In the genomic region with DNA sequence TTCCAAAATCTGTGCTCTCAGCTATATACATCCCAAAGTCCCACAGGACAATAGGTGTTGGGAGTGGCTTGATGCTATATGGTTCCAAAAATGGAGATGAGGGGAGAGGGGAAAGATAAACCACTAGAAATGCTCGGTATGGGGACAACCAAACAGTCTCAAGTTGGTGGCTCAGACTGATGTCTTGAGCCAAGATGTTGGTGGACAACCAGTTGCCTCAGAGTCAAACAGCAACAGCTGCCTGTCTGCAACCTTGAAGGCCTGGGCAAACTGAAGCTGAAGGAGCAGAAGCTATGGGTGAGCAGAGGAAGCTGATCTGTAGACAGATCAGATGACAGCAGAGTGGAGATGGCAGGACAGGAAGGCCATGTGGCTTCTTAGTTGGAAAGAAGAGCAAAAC, we compare ENCODE assay signal across 1 cellular context.
TF ChIP-seq lines count a peak whose summit lies in the region.

No MANE protein-coding gene starts in this region.

TF ChIP-seq in GM12878, 131 proteins besides CTCF, POLR2A, EP300 and RAD21:
- TF ChIP-seq, protein P1, sequence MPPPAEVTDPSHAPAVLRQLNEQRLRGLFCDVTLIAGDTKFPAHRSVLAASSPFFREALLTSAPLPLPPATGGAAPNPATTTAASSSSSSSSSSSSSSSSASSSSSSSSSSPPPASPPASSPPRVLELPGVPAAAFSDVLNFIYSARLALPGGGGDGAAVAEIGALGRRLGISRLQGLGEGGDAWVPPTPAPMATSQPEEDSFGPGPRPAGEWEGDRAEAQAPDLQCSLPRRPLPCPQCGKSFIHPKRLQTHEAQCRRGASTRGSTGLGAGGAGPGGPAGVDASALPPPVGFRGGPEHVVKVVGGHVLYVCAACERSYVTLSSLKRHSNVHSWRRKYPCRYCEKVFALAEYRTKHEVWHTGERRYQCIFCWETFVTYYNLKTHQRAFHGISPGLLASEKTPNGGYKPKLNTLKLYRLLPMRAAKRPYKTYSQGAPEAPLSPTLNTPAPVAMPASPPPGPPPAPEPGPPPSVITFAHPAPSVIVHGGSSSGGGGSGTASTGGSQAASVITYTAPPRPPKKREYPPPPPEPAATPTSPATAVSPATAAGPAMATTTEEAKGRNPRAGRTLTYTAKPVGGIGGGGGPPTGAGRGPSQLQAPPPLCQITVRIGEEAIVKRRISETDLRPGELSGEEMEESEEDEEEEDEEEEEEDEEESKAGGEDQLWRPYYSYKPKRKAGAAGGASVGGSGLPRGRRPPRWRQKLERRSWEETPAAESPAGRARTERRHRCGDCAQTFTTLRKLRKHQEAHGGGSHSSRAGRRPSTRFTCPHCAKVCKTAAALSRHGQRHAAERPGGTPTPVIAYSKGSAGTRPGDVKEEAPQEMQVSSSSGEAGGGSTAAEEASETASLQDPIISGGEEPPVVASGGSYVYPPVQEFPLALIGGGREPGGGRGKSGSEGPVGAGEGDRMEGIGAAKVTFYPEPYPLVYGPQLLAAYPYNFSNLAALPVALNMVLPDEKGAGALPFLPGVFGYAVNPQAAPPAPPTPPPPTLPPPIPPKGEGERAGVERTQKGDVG (CRISPR knock-in tag; IDR thresholded peaks at IDR 0.05), result no peak
- TF ChIP-seq MTA2 (IDR thresholded peaks at IDR 0.05; ENCODE audit: low read depth), result no peak
- TF ChIP-seq, protein P2, sequence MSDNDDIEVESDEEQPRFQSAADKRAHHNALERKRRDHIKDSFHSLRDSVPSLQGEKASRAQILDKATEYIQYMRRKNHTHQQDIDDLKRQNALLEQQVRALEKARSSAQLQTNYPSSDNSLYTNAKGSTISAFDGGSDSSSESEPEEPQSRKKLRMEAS (IDR thresholded peaks at IDR 0.05; ENCODE audit: low read depth, low read length), result no peak
- TF ChIP-seq KDM1A (IDR thresholded peaks at IDR 0.05; ENCODE audit: borderline replicate concordance), result no peak
- TF ChIP-seq RBBP5 (conservative IDR thresholded peaks at IDR 0.05), result no peak
- no peak for TF ChIP-seq ZNF207 (IDR thresholded peaks at IDR 0.05; ENCODE audit: borderline replicate concordance)
- no peak for TF ChIP-seq TCF12 (IDR thresholded peaks at IDR 0.05; ENCODE audit: low read depth, low read length)
- no peak for TF ChIP-seq JUNB (IDR thresholded peaks at IDR 0.05)
- TF ChIP-seq FOS (IDR thresholded peaks at IDR 0.05; ENCODE audit: borderline replicate concordance, extremely low read depth, insufficient read length), result no peak
- no peak for TF ChIP-seq ZNF24 (IDR thresholded peaks at IDR 0.05)
- TF ChIP-seq GATAD2B (conservative IDR thresholded peaks at IDR 0.05; ENCODE audit: low read depth), result no peak
- TF ChIP-seq MYC (IDR thresholded peaks at IDR 0.05; ENCODE audit: insufficient read depth, insufficient read length, insufficient replicate concordance, low read length, severe bottlenecking), result no peak
